ENCODE assay signal across 10 cellular contexts in the genomic region with DNA sequence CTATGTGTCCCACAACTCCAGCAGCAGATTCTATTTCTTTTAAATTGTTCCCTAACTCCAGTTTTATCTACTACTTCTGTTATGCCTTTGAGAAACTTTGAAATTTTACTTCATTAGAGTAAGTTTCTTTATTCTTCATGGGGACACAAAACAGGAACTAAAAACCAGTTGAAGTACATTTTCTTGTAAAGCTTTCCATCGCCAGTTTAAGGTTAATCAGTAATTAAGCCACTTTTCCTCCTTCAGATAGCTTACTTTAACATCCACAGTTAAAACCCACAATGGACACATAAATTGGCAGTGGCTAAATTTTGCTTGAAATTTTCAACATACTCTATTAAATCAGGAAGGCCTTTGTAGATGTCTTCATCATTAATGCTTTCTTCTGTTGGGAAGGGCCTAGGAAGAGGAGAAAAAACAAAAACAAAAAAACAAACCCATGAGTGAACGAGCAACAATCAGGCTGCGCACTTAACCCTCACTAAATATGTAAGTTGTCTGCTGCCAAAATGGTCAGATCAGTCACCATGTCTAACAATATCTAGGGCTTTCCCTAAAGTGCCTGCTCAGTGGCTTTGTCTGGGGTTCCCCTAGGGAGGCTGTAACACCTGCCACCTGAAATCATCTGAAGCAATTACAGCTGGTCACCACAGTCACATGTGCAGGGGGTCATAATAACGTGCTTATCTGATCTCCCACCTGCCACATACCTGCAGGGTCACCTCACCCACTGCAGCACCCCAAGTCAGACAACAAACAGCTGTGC.
DNase-seq lines count a peak whose midpoint lies in the region; ATAC-seq, FAIRE-seq and TF ChIP-seq lines count a peak whose summit lies in the region.
"Had no signal": no experiment of that assay in that cellular context is flagged by ENCODE, and none has a peak within 500 bp of the region (broad histone marks: within the 10 kb centered on the region; RNA-seq: fewer than 3 reads in every experiment).

No MANE protein-coding gene starts in this region.

- H3K9me3 ChIP-seq in OCI-LY1 (ENCODE audit: low read length): no peaks in the 10 kb centered on the region

- TF ChIP-seq CTCF in OCI-LY1 (IDR thresholded peaks at IDR 0.05; ENCODE audit: low read length) (no peak), dorsolateral prefrontal cortex (IDR thresholded peaks at IDR 0.05 in 54 of 56, conservative IDR thresholded peaks at IDR 0.05 in 2 of 56; ENCODE audit: low read depth in 1 of 56, partially characterized antibody in 56 of 56) (no peak)

- no peaks in the 10 kb centered on the region for H3K79me2 ChIP-seq in OCI-LY1 (ENCODE audit: insufficient read depth, low read length)

- no peak for TF ChIP-seq POLR2A in GM12891 (IDR thresholded peaks at IDR 0.05; ENCODE audit: low read depth, low read length)

- H3K27ac ChIP-seq in OCI-LY1 (ENCODE audit: low read depth, low read length, poor library complexity, severe bottlenecking): peak overlapping the region; percentile 90
- H3K27ac ChIP-seq in dorsolateral prefrontal cortex: no peak overlapping the region
- H3K27ac ChIP-seq: VCaP had no signal

- DNase-seq in GM12891 (ENCODE audit: insufficient read length, low spot score) (no peak), dorsolateral prefrontal cortex (no peak), H7 (no peak)
- no peak for DNase-seq in NK-92 treated with Interleukin-12 subunit alpha and Interleukin-12 subunit beta, amount 100 ng/mL, for 24 hours (lab: John Stamatoyannopoulos, UW)
- no peak for DNase-seq in stimulated activated CD4-positive, alpha-beta T cell treated with anti-CD3 and anti-CD28 coated beads, Interleukin-2, amount 100 ng/mL, for 24 hours
- DNase-seq: DND-41 had no signal

- intact Hi-C loops in dorsolateral prefrontal cortex (cut with DNase I): no loop called here

- ATAC-seq in GM19455 (IDR thresholded peaks at IDR 0.05; ENCODE audit: unreplicated experiment) (peak; percentile 90), HG03103 (IDR thresholded peaks at IDR 0.05; ENCODE audit: low read depth, unreplicated experiment) (peak; percentile 69)

- peaks cover 7% of the 10 kb centered on the region; the same call in 1 of the 2 replicates for H3F3A ChIP-seq in OCI-LY1 (ENCODE audit: insufficient read depth, low read length)

- peak overlapping the region; percentile 54 for H3K4me2 ChIP-seq in OCI-LY1 (ENCODE audit: low read length)

- H3K4me1 ChIP-seq in OCI-LY1 (ENCODE audit: insufficient read depth, low read length, severe bottlenecking): peaks cover 70% of the 10 kb centered on the region

- peak; percentile 81 for FAIRE-seq in GM12891 (lab: Jason Lieb, UNC)

- no peaks in the 10 kb centered on the region for H3K9me2 ChIP-seq in OCI-LY1 (ENCODE audit: low read depth, low read length)

- no peak overlapping the region for H2AFZ ChIP-seq in OCI-LY1 (ENCODE audit: low read length)

- no peaks in the 10 kb centered on the region for H3K36me3 ChIP-seq in OCI-LY1 (ENCODE audit: insufficient read depth, low read length)
- H3K36me3 ChIP-seq in H7 (replicated peaks; ENCODE audit: control insufficient read depth, insufficient read depth, low read length): no peaks in the 10 kb centered on the region; the same call in 1 of the 2 replicates

- H4K20me1 ChIP-seq in OCI-LY1 (ENCODE audit: insufficient read depth, low read length): no peaks in the 10 kb centered on the region

- H3K4me3 ChIP-seq in OCI-LY1 (ENCODE audit: low read depth, low read length, poor library complexity, severe bottlenecking) (peak overlapping the region; percentile 8), dorsolateral prefrontal cortex (no peak overlapping the region), H7 (ENCODE audit: insufficient read depth, low read depth, low read length) (no peak overlapping the region)

- H3K9ac ChIP-seq in OCI-LY1 (ENCODE audit: low read length): peak overlapping the region; percentile 37; the same call in 1 of the 2 replicates

- H3K27me3 ChIP-seq in OCI-LY1 (ENCODE audit: insufficient read depth, low read length) (no peaks in the 10 kb centered on the region), dorsolateral prefrontal cortex (peaks cover 0 to under 1% (median 0%) of the 10 kb centered on the region in 45 donors), H7 (ENCODE audit: control insufficient read depth, insufficient read depth, low read length) (no peaks in the 10 kb centered on the region)

TF ChIP-seq in GM12891, 5 proteins besides CTCF, POLR2A, EP300 and RAD21:
- TF ChIP-seq POLR2AphosphoS5 (IDR thresholded peaks at IDR 0.05; ENCODE audit: low read depth, low read length) (no peak), PAX5 (IDR thresholded peaks at IDR 0.05; ENCODE audit: insufficient read depth, low read length, severe bottlenecking) (no peak), SPI1 (IDR thresholded peaks at IDR 0.05; ENCODE audit: low read depth, low read length) (no peak), TAF1 (IDR thresholded peaks at IDR 0.05; ENCODE audit: low read depth, low read length) (no peak), POU2F2 (IDR thresholded peaks at IDR 0.05; ENCODE audit: low read depth, low read length) (no peak; the same call in 1 of the 2 replicates)
